1 cellular context compared by ENCODE assay signal in genomic region chr10:100267237-100268104, GRCh38.
A peak's percentile ranks its signal among the peaks of the same experiment; 100 is the strongest.
TF ChIP-seq lines count a peak whose summit lies in the region.

CWF19L1 (minus strand) TSS chr10:100267638; CDS start chr10:100267593, 45 bp downstream.

TF ChIP-seq in HepG2, 621 proteins besides CTCF, POLR2A, EP300 and RAD21 (continued from another document and continues in another):
- TF ChIP-seq HNF4G (IDR thresholded peaks at IDR 0.05; ENCODE audit: borderline replicate concordance, low read depth, low read length) (peak; percentile 44; the same call in 1 of the 2 replicates), HNF4G (CRISPR knock-in tag; IDR thresholded peaks at IDR 0.05; ENCODE audit: borderline replicate concordance, low read depth) (no peak), ZNF367 (CRISPR knock-in tag; IDR thresholded peaks at IDR 0.05; ENCODE audit: borderline replicate concordance) (no peak), ZNF530 (CRISPR knock-in tag; IDR thresholded peaks at IDR 0.05; ENCODE audit: low read depth) (no peak), ZNF33A (CRISPR knock-in tag; IDR thresholded peaks at IDR 0.05; ENCODE audit: borderline replicate concordance) (peak; percentile 63; the same call in 1 of the 2 replicates), ZNF691 (CRISPR knock-in tag; IDR thresholded peaks at IDR 0.05; ENCODE audit: borderline replicate concordance, low read depth) (0 out of 2 replicates have a peak, but pooled peaks have one; percentile 50), ZBTB46 (CRISPR knock-in tag; IDR thresholded peaks at IDR 0.05; ENCODE audit: borderline replicate concordance) (no peak), ZMYM4 (CRISPR knock-in tag; IDR thresholded peaks at IDR 0.05) (peak; percentile 94), ZBTB38 (CRISPR knock-in tag; IDR thresholded peaks at IDR 0.05) (peak; percentile 47; the same call in 1 of the 2 replicates), HHEX (CRISPR knock-in tag; IDR thresholded peaks at IDR 0.05) (no peak), HDAC2 (CRISPR knock-in tag; IDR thresholded peaks at IDR 0.05) (peak; percentile 88), HMGXB4 (CRISPR knock-in tag; IDR thresholded peaks at IDR 0.05; ENCODE audit: borderline replicate concordance in 1 of 2, low read depth in 1 of 2) (peak; percentile 72 to 75), SMAD9 (CRISPR knock-in tag; IDR thresholded peaks at IDR 0.05) (no peak), ZNF577 (CRISPR knock-in tag; IDR thresholded peaks at IDR 0.05; ENCODE audit: borderline replicate concordance, low read depth) (no peak), SNAPC2 (CRISPR knock-in tag; IDR thresholded peaks at IDR 0.05) (no peak), REL (CRISPR knock-in tag; conservative IDR thresholded peaks at IDR 0.05) (no peak; the same call in 1 of the 2 replicates), HNRNPK (IDR thresholded peaks at IDR 0.05; ENCODE audit: low read depth, low read length, poor library complexity, severe bottlenecking) (no peak), SRSF4 (IDR thresholded peaks at IDR 0.05; ENCODE audit: low read depth, low read length, poor library complexity, severe bottlenecking) (no peak), MAFF (IDR thresholded peaks at IDR 0.05; ENCODE audit: low read depth, low read length) (no peak), MXD4 (CRISPR knock-in tag; IDR thresholded peaks at IDR 0.05) (no peak; the same call in 1 of the 2 replicates), MYC (CRISPR knock-in tag; IDR thresholded peaks at IDR 0.05; ENCODE audit: borderline replicate concordance) (peak; percentile 29; the same call in 1 of the 2 replicates), ZNF10 (CRISPR knock-in tag; IDR thresholded peaks at IDR 0.05; ENCODE audit: borderline replicate concordance, low read depth) (no peak), HMG20A (CRISPR knock-in tag; IDR thresholded peaks at IDR 0.05; ENCODE audit: borderline replicate concordance) (no peak), SUZ12 (IDR thresholded peaks at IDR 0.05; ENCODE audit: low read depth, low read length) (no peak), REXO4 (CRISPR knock-in tag; IDR thresholded peaks at IDR 0.05; ENCODE audit: borderline replicate concordance) (no peak), ZNF570 (CRISPR knock-in tag; IDR thresholded peaks at IDR 0.05; ENCODE audit: borderline replicate concordance) (no peak), NCOA2 (CRISPR knock-in tag; IDR thresholded peaks at IDR 0.05) (0 out of 2 replicates have a peak, but pooled peaks have one; percentile 43), KAT2B (IDR thresholded peaks at IDR 0.05; ENCODE audit: borderline replicate concordance, low read depth, low read length) (no peak), ZNF589 (CRISPR knock-in tag; conservative IDR thresholded peaks at IDR 0.05) (0 out of 2 replicates have a peak, but pooled peaks have one; percentile 47), ZFAT (CRISPR knock-in tag; conservative IDR thresholded peaks at IDR 0.05) (no peak), TP53 (CRISPR knock-in tag; conservative IDR thresholded peaks at IDR 0.05) (no peak), GTF3A (CRISPR knock-in tag; conservative IDR thresholded peaks at IDR 0.05) (no peak), PAF1 (CRISPR knock-in tag; IDR thresholded peaks at IDR 0.05) (no peak), ZBTB42 (CRISPR knock-in tag; IDR thresholded peaks at IDR 0.05) (no peak), ZNF800 (CRISPR knock-in tag; IDR thresholded peaks at IDR 0.05) (no peak), SNRNP70 (IDR thresholded peaks at IDR 0.05; ENCODE audit: low read depth, low read length) (no peak), ZNF468 (CRISPR knock-in tag; IDR thresholded peaks at IDR 0.05) (no peak), ZBTB20 (CRISPR knock-in tag; IDR thresholded peaks at IDR 0.05; ENCODE audit: borderline replicate concordance, low read depth) (no peak), AKAP8 (CRISPR knock-in tag; IDR thresholded peaks at IDR 0.05) (peak; percentile 30; the same call in 1 of the 2 replicates), KLF13 (CRISPR knock-in tag; IDR thresholded peaks at IDR 0.05) (no peak), JUNB (CRISPR knock-in tag; IDR thresholded peaks at IDR 0.05; ENCODE audit: borderline replicate concordance) (no peak), ZKSCAN8 (CRISPR knock-in tag; IDR thresholded peaks at IDR 0.05; ENCODE audit: borderline replicate concordance) (0 out of 2 replicates have a peak, but pooled peaks have one; percentile 43), ZNF740 (CRISPR knock-in tag; IDR thresholded peaks at IDR 0.05) (no peak), ZC3H4 (CRISPR knock-in tag; IDR thresholded peaks at IDR 0.05; ENCODE audit: borderline replicate concordance) (no peak), PHF20 (CRISPR knock-in tag; IDR thresholded peaks at IDR 0.05) (peak; percentile 99), MIXL1 (CRISPR knock-in tag; IDR thresholded peaks at IDR 0.05) (peak; percentile 11; the same call in 1 of the 2 replicates), TOPORS (CRISPR knock-in tag; IDR thresholded peaks at IDR 0.05) (no peak), ZNF75D (CRISPR knock-in tag; IDR thresholded peaks at IDR 0.05; ENCODE audit: borderline replicate concordance) (no peak), ZNF318 (CRISPR knock-in tag; IDR thresholded peaks at IDR 0.05) (no peak), ZC3H13 (CRISPR knock-in tag; IDR thresholded peaks at IDR 0.05) (peak; percentile 84), ZNF816 (CRISPR knock-in tag; IDR thresholded peaks at IDR 0.05; ENCODE audit: borderline replicate concordance) (0 out of 2 replicates have a peak, but pooled peaks have one; percentile 42), RFXAP (CRISPR knock-in tag; IDR thresholded peaks at IDR 0.05; ENCODE audit: borderline replicate concordance) (no peak; the same call in 1 of the 2 replicates), ZFP41 (CRISPR knock-in tag; IDR thresholded peaks at IDR 0.05; ENCODE audit: borderline replicate concordance) (no peak), ZNF784 (CRISPR knock-in tag; IDR thresholded peaks at IDR 0.05; ENCODE audit: borderline replicate concordance) (no peak; the same call in 1 of the 2 replicates), ZNF563 (CRISPR knock-in tag; IDR thresholded peaks at IDR 0.05) (0 out of 2 replicates have a peak, but pooled peaks have one; percentile 22), ZNF576 (CRISPR knock-in tag; IDR thresholded peaks at IDR 0.05) (no peak), ZZZ3 (CRISPR knock-in tag; IDR thresholded peaks at IDR 0.05; ENCODE audit: borderline replicate concordance) (peak; percentile 70; the same call in 1 of the 2 replicates), EED (CRISPR knock-in tag; IDR thresholded peaks at IDR 0.05) (no peak)
